1 cellular context compared by ENCODE assay signal in the genomic region with DNA sequence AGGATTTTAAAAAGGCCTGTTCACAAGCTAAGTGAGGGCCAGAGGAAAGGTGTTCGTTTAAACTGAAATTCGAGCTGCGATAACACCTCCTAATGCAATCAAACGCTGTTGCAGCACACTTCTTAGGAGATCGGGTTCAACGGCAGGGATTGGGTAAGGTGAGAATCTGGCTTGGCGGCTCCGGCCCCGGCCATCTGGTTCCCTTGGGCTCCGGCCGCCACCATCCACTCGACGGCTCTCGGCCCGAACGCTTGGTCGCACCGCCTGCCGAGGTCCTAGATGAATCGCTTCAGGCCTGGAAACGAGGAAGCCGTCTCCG.
TF ChIP-seq lines count a peak whose summit lies in the region.

No MANE protein-coding gene starts in this region.

TF ChIP-seq in HepG2, 621 proteins besides CTCF, POLR2A, EP300 and RAD21 (continues in another document):
- TF ChIP-seq ZNF383 (CRISPR knock-in tag; IDR thresholded peaks at IDR 0.05; ENCODE audit: borderline replicate concordance): no peak
- TF ChIP-seq, protein P1, sequence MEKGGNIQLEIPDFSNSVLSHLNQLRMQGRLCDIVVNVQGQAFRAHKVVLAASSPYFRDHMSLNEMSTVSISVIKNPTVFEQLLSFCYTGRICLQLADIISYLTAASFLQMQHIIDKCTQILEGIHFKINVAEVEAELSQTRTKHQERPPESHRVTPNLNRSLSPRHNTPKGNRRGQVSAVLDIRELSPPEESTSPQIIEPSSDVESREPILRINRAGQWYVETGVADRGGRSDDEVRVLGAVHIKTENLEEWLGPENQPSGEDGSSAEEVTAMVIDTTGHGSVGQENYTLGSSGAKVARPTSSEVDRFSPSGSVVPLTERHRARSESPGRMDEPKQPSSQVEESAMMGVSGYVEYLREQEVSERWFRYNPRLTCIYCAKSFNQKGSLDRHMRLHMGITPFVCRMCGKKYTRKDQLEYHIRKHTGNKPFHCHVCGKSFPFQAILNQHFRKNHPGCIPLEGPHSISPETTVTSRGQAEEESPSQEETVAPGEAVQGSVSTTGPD (CRISPR knock-in tag; IDR thresholded peaks at IDR 0.05): 0 out of 2 replicates have a peak, but pooled peaks have one; percentile 28
- TF ChIP-seq, protein P2, sequence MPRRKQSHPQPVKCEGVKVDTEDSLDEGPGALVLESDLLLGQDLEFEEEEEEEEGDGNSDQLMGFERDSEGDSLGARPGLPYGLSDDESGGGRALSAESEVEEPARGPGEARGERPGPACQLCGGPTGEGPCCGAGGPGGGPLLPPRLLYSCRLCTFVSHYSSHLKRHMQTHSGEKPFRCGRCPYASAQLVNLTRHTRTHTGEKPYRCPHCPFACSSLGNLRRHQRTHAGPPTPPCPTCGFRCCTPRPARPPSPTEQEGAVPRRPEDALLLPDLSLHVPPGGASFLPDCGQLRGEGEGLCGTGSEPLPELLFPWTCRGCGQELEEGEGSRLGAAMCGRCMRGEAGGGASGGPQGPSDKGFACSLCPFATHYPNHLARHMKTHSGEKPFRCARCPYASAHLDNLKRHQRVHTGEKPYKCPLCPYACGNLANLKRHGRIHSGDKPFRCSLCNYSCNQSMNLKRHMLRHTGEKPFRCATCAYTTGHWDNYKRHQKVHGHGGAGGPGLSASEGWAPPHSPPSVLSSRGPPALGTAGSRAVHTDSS (CRISPR knock-in tag; conservative IDR thresholded peaks at IDR 0.05): 0 out of 2 replicates have a peak, but pooled peaks have one; percentile 37
- no peak for TF ChIP-seq ZNF546 (CRISPR knock-in tag; conservative IDR thresholded peaks at IDR 0.05)
- TF ChIP-seq, protein P3, sequence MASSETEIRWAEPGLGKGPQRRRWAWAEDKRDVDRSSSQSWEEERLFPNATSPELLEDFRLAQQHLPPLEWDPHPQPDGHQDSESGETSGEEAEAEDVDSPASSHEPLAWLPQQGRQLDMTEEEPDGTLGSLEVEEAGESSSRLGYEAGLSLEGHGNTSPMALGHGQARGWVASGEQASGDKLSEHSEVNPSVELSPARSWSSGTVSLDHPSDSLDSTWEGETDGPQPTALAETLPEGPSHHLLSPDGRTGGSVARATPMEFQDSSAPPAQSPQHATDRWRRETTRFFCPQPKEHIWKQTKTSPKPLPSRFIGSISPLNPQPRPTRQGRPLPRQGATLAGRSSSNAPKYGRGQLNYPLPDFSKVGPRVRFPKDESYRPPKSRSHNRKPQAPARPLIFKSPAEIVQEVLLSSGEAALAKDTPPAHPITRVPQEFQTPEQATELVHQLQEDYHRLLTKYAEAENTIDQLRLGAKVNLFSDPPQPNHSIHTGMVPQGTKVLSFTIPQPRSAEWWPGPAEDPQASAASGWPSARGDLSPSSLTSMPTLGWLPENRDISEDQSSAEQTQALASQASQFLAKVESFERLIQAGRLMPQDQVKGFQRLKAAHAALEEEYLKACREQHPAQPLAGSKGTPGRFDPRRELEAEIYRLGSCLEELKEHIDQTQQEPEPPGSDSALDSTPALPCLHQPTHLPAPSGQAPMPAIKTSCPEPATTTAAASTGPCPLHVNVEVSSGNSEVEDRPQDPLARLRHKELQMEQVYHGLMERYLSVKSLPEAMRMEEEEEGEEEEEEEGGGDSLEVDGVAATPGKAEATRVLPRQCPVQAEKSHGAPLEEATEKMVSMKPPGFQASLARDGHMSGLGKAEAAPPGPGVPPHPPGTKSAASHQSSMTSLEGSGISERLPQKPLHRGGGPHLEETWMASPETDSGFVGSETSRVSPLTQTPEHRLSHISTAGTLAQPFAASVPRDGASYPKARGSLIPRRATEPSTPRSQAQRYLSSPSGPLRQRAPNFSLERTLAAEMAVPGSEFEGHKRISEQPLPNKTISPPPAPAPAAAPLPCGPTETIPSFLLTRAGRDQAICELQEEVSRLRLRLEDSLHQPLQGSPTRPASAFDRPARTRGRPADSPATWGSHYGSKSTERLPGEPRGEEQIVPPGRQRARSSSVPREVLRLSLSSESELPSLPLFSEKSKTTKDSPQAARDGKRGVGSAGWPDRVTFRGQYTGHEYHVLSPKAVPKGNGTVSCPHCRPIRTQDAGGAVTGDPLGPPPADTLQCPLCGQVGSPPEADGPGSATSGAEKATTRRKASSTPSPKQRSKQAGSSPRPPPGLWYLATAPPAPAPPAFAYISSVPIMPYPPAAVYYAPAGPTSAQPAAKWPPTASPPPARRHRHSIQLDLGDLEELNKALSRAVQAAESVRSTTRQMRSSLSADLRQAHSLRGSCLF (CRISPR knock-in tag; IDR thresholded peaks at IDR 0.05; ENCODE audit: borderline replicate concordance): peak; percentile 52; the same call in 1 of the 2 replicates
- peak; percentile 8 for TF ChIP-seq CBX1 (IDR thresholded peaks at IDR 0.05; ENCODE audit: low read depth)
- 0 out of 2 replicates have a peak, but pooled peaks have one; percentile 41 for TF ChIP-seq ZNF768 (CRISPR knock-in tag; IDR thresholded peaks at IDR 0.05)
- no peak for TF ChIP-seq ZNF790 (CRISPR knock-in tag; IDR thresholded peaks at IDR 0.05; ENCODE audit: borderline replicate concordance)
- peak; percentile 79; the same call in 1 of the 2 replicates for TF ChIP-seq ATF7-NPFF (CRISPR knock-in tag; IDR thresholded peaks at IDR 0.05; ENCODE audit: low read depth)
- TF ChIP-seq, protein P4, sequence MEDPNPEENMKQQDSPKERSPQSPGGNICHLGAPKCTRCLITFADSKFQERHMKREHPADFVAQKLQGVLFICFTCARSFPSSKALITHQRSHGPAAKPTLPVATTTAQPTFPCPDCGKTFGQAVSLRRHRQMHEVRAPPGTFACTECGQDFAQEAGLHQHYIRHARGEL (CRISPR knock-in tag; IDR thresholded peaks at IDR 0.05): peak; percentile 89
- TF ChIP-seq, protein P5, sequence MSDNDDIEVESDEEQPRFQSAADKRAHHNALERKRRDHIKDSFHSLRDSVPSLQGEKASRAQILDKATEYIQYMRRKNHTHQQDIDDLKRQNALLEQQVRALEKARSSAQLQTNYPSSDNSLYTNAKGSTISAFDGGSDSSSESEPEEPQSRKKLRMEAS (IDR thresholded peaks at IDR 0.05): no peak; the same call in 1 of the 2 replicates
- 0 out of 2 replicates have a peak, but pooled peaks have one; percentile 3 for TF ChIP-seq ZFP1 (CRISPR knock-in tag; IDR thresholded peaks at IDR 0.05)
- TF ChIP-seq, protein P6, sequence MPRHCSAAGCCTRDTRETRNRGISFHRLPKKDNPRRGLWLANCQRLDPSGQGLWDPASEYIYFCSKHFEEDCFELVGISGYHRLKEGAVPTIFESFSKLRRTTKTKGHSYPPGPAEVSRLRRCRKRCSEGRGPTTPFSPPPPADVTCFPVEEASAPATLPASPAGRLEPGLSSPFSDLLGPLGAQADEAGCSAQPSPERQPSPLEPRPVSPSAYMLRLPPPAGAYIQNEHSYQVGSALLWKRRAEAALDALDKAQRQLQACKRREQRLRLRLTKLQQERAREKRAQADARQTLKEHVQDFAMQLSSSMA (CRISPR knock-in tag; IDR thresholded peaks at IDR 0.05): no peak
- TF ChIP-seq DNMT3B (CRISPR knock-in tag; conservative IDR thresholded peaks at IDR 0.05): 0 out of 2 replicates have a peak, but pooled peaks have one; percentile 41
- no peak for TF ChIP-seq CENPX (CRISPR knock-in tag; IDR thresholded peaks at IDR 0.05)
- TF ChIP-seq, protein P7, sequence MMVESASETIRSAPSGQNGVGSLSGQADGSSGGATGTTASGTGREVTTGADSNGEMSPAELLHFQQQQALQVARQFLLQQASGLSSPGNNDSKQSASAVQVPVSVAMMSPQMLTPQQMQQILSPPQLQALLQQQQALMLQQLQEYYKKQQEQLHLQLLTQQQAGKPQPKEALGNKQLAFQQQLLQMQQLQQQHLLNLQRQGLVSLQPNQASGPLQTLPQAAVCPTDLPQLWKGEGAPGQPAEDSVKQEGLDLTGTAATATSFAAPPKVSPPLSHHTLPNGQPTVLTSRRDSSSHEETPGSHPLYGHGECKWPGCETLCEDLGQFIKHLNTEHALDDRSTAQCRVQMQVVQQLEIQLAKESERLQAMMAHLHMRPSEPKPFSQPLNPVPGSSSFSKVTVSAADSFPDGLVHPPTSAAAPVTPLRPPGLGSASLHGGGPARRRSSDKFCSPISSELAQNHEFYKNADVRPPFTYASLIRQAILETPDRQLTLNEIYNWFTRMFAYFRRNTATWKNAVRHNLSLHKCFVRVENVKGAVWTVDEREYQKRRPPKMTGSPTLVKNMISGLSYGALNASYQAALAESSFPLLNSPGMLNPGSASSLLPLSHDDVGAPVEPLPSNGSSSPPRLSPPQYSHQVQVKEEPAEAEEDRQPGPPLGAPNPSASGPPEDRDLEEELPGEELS (CRISPR knock-in tag; IDR thresholded peaks at IDR 0.05): no peak
- TF ChIP-seq, protein P8, sequence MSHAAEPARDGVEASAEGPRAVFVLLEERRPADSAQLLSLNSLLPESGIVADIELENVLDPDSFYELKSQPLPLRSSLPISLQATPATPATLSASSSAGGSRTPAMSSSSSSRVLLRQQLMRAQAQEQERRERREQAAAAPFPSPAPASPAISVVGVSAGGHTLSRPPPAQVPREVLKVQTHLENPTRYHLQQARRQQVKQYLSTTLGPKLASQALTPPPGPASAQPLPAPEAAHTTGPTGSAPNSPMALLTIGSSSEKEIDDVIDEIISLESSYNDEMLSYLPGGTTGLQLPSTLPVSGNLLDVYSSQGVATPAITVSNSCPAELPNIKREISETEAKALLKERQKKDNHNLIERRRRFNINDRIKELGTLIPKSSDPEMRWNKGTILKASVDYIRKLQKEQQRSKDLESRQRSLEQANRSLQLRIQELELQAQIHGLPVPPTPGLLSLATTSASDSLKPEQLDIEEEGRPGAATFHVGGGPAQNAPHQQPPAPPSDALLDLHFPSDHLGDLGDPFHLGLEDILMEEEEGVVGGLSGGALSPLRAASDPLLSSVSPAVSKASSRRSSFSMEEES (CRISPR knock-in tag; IDR thresholded peaks at IDR 0.05): no peak
- no peak for TF ChIP-seq PLRG1 (conservative IDR thresholded peaks at IDR 0.05)
- TF ChIP-seq ZNF235 (CRISPR knock-in tag; IDR thresholded peaks at IDR 0.05; ENCODE audit: borderline replicate concordance): 0 out of 2 replicates have a peak, but pooled peaks have one; percentile 37
- TF ChIP-seq ZNF75D (CRISPR knock-in tag; IDR thresholded peaks at IDR 0.05; ENCODE audit: borderline replicate concordance): 0 out of 2 replicates have a peak, but pooled peaks have one; percentile 70
- 0 out of 2 replicates have a peak, but pooled peaks have one; percentile 75 for TF ChIP-seq GLI4 (CRISPR knock-in tag; IDR thresholded peaks at IDR 0.05; ENCODE audit: borderline replicate concordance)
- TF ChIP-seq ZFP62 (CRISPR knock-in tag; IDR thresholded peaks at IDR 0.05): no peak
- TF ChIP-seq ZNF615 (CRISPR knock-in tag; IDR thresholded peaks at IDR 0.05; ENCODE audit: borderline replicate concordance): peak; percentile 55; the same call in 1 of the 2 replicates
- no peak for TF ChIP-seq RXRA (CRISPR knock-in tag; IDR thresholded peaks at IDR 0.05)
- peak; percentile 2; the same call in 1 of the 2 replicates for TF ChIP-seq HOXA5 (CRISPR knock-in tag; IDR thresholded peaks at IDR 0.05)
- TF ChIP-seq, protein P9, sequence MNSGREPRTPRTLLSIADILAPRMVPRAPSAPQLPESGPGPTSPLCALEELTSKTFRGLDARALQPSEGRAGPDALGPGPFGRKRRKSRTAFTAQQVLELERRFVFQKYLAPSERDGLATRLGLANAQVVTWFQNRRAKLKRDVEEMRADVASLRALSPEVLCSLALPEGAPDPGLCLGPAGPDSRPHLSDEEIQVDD (CRISPR knock-in tag; IDR thresholded peaks at IDR 0.05; ENCODE audit: borderline replicate concordance): peak; percentile 86; the same call in 1 of the 2 replicates
- TF ChIP-seq ZNF263 (CRISPR knock-in tag; IDR thresholded peaks at IDR 0.05): 0 out of 2 replicates have a peak, but pooled peaks have one; percentile 11
- TF ChIP-seq ZNF598 (CRISPR knock-in tag; IDR thresholded peaks at IDR 0.05; ENCODE audit: borderline replicate concordance): peak; percentile 74; the same call in 1 of the 2 replicates
- no peak for TF ChIP-seq ISX (CRISPR knock-in tag; conservative IDR thresholded peaks at IDR 0.05)
- no peak for TF ChIP-seq HMG20A (CRISPR knock-in tag; IDR thresholded peaks at IDR 0.05; ENCODE audit: borderline replicate concordance)
- no peak for TF ChIP-seq ZFP82 (CRISPR knock-in tag; IDR thresholded peaks at IDR 0.05; ENCODE audit: borderline replicate concordance)
- TF ChIP-seq TCF7L2 (IDR thresholded peaks at IDR 0.05; ENCODE audit: low read depth, low read length): no peak
- TF ChIP-seq, protein P10, sequence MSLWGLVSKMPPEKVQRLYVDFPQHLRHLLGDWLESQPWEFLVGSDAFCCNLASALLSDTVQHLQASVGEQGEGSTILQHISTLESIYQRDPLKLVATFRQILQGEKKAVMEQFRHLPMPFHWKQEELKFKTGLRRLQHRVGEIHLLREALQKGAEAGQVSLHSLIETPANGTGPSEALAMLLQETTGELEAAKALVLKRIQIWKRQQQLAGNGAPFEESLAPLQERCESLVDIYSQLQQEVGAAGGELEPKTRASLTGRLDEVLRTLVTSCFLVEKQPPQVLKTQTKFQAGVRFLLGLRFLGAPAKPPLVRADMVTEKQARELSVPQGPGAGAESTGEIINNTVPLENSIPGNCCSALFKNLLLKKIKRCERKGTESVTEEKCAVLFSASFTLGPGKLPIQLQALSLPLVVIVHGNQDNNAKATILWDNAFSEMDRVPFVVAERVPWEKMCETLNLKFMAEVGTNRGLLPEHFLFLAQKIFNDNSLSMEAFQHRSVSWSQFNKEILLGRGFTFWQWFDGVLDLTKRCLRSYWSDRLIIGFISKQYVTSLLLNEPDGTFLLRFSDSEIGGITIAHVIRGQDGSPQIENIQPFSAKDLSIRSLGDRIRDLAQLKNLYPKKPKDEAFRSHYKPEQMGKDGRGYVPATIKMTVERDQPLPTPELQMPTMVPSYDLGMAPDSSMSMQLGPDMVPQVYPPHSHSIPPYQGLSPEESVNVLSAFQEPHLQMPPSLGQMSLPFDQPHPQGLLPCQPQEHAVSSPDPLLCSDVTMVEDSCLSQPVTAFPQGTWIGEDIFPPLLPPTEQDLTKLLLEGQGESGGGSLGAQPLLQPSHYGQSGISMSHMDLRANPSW (CRISPR knock-in tag; IDR thresholded peaks at IDR 0.05; ENCODE audit: borderline replicate concordance): no peak
- TF ChIP-seq NCOA1 (CRISPR knock-in tag; IDR thresholded peaks at IDR 0.05): no peak
- no peak for TF ChIP-seq ZFY (CRISPR knock-in tag; IDR thresholded peaks at IDR 0.05)
- TF ChIP-seq ZFP36L1 (CRISPR knock-in tag; IDR thresholded peaks at IDR 0.05): no peak
- TF ChIP-seq SRSF1 (optimal IDR thresholded peaks at IDR 0.05; ENCODE audit: low read depth, low read length): no peak
- TF ChIP-seq RBFOX2 (IDR thresholded peaks at IDR 0.05; ENCODE audit: low read depth, low read length): no peak
- TF ChIP-seq, protein P11, sequence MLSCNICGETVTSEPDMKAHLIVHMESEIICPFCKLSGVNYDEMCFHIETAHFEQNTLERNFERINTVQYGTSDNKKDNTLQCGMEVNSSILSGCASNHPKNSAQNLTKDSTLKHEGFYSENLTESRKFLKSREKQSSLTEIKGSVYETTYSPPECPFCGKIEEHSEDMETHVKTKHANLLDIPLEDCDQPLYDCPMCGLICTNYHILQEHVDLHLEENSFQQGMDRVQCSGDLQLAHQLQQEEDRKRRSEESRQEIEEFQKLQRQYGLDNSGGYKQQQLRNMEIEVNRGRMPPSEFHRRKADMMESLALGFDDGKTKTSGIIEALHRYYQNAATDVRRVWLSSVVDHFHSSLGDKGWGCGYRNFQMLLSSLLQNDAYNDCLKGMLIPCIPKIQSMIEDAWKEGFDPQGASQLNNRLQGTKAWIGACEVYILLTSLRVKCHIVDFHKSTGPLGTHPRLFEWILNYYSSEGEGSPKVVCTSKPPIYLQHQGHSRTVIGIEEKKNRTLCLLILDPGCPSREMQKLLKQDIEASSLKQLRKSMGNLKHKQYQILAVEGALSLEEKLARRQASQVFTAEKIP (CRISPR knock-in tag; IDR thresholded peaks at IDR 0.05; ENCODE audit: borderline replicate concordance): no peak
